Comparison of ENCODE assay signal across 22 cellular contexts in genomic region chr3:69864141-69864540, GRCh38.
"Had no signal": no experiment of that assay in that cellular context is flagged by ENCODE, and none has a peak within 500 bp of the region (broad histone marks: within the 10 kb centered on the region; RNA-seq: fewer than 3 reads in every experiment).

No MANE protein-coding gene starts in this region.

- H3K79me2 ChIP-seq: hepatocyte had no signal

- ATAC-seq: activated CD4-positive, alpha-beta T cell treated with anti-CD3 and anti-CD28 coated beads for 36 hours; activated CD8-positive, alpha-beta memory T cell treated with anti-CD3 and anti-CD28 coated beads, Interleukin-2, amount 10 ng/mL, durations not matched to agents 7 days and 5 days; activated CD8-positive, alpha-beta T cell treated with anti-CD3 and anti-CD28 coated beads, Interleukin-2, amount 10 ng/mL, durations not matched to agents 7 days and 5 days; body of pancreas; left cardiac atrium; naive thymus-derived CD8-positive, alpha-beta T cell; right cardiac atrium had no signal

- H2AFZ ChIP-seq: hepatocyte, parathyroid adenoma had no signal

- H3K4me3 ChIP-seq: body of pancreas, esophagus squamous epithelium, hepatocyte, spleen, upper lobe of left lung, vagina had no signal

- H3K4me2 ChIP-seq: hepatocyte had no signal

- H3K27ac ChIP-seq: hepatocyte, parathyroid adenoma, spleen, upper lobe of left lung, vagina had no signal

- H3K9ac ChIP-seq: parathyroid adenoma had no signal

- H3K9me3 ChIP-seq: body of pancreas, esophagus squamous epithelium, spleen, upper lobe of left lung, vagina had no signal

- H3K27me3 ChIP-seq: body of pancreas, esophagus squamous epithelium, hepatocyte, spleen, upper lobe of left lung, vagina had no signal

- H3K4me1 ChIP-seq: parathyroid adenoma, spleen, upper lobe of left lung had no signal

- H3K36me3 ChIP-seq: esophagus squamous epithelium, spleen, upper lobe of left lung, vagina had no signal

- DNase-seq: activated CD4-positive, alpha-beta T cell treated with anti-CD3 and anti-CD28 coated beads for 36 hours; activated CD4-positive, CD25-positive, alpha-beta regulatory T cell; activated CD8-positive, alpha-beta memory T cell treated with anti-CD3 and anti-CD28 coated beads, Interleukin-2, amount 10 ng/mL, durations not matched to agents 7 days and 5 days; activated CD8-positive, alpha-beta T cell treated with anti-CD3 and anti-CD28 coated beads, Interleukin-2, amount 10 ng/mL, durations not matched to agents 7 days and 5 days; activated naive CD4-positive, alpha-beta T cell treated with Interleukin-2 at 50 U/mL for 16 hours; activated T-cell treated with anti-CD3 and anti-CD28 coated beads, Interleukin-2, amount 50 U/mL, for 48 hours; anterior cingulate cortex; body of pancreas; caudate nucleus; esophagus squamous epithelium; islet precursor cell; left cardiac atrium; mammary epithelial cell; naive thymus-derived CD8-positive, alpha-beta T cell; nucleus accumbens; right cardiac atrium; spleen; stimulated activated naive CD4-positive, alpha-beta T cell treated with Interleukin-2 at 50 U/mL for 16 hours; upper lobe of left lung had no signal
